ENCODE assay signal across 27 cellular contexts in the genomic region with DNA sequence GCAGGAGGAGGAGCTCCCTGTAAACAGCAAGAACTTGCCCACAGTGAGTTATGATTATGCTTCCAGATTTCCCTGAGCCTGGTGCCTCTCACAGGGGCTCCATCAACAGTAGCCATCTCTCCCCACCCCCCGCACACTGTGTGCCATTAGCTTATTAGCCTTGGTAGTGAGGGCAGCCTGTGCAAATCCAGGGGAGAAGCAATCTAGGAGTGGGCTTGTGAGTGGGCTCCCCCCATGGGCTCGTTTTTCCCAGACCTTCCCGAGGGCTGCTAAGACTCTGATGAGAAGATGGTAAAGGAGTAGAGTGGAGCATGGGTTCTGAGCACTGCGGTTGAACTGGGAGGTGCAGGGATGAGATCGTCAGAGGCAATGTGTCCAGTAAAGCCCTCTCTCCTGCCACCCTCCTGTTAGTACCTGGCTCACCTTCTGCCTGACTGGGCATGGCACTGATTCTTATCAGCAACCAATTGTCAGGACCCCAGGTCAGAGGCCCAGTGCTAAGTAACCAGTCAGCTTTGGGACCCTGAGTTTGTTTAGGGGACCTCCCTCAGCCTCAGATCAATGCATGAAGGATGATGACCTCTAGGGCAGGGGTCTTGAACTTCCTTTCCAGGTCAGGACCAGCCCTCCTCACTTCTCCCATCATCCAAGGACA.
"Had no signal": no experiment of that assay in that cellular context is flagged by ENCODE, and none has a peak within 500 bp of the region (broad histone marks: within the 10 kb centered on the region; RNA-seq: fewer than 3 reads in every experiment).

No MANE protein-coding gene starts in this region.

- H3K36me3 Mint-ChIP-seq: activated naive CD8-positive, alpha-beta T cell; natural killer cell; neural progenitor cell; stimulated activated effector memory CD8-positive, alpha-beta T cell treated with anti-CD3 and anti-CD28 coated beads, Interleukin-12 subunit alpha, Interleukin-12 subunit beta, amount 100 ng/mL, for 72 hours had no signal

- H3K9ac ChIP-seq: neural progenitor cell had no signal

- H3K9me3 ChIP-seq: colonic mucosa, gastroesophageal sphincter, sigmoid colon, thyroid gland, upper lobe of right lung had no signal

- H3K4me3 Mint-ChIP-seq: activated B cell treated with CpG ODN at 0.5 μM for 24 hours; activated CD8-positive, alpha-beta T cell treated with anti-CD3 and anti-CD28 coated beads for 36 hours; activated naive CD8-positive, alpha-beta T cell; natural killer cell; neural progenitor cell; stimulated activated effector memory CD8-positive, alpha-beta T cell treated with anti-CD3 and anti-CD28 coated beads, Interleukin-12 subunit alpha, Interleukin-12 subunit beta, amount 100 ng/mL, for 72 hours; stimulated activated naive CD8-positive, alpha-beta T cell treated with anti-CD3 and anti-CD28 coated beads, Interleukin-15, Interleukin-2, amounts not matched to agents 100 ng/mL and 50 ng/mL, for 24 hours; T-helper 2 cell treated with Interferon-gamma antibody and Interleukin-4, amounts not matched to agents 5 μg/mL and 100 μg/mL, for 36 hours had no signal

- H3K27me3 ChIP-seq: colonic mucosa, gastroesophageal sphincter, neural progenitor cell, sigmoid colon, thyroid gland, upper lobe of right lung had no signal

- DNase-seq: activated B cell treated with CpG ODN at 0.5 μM for 24 hours; activated CD4-positive, alpha-beta T cell treated with anti-CD3 and anti-CD28 coated beads, Interleukin-2, amount 50 U/mL, for 1 hour; activated CD8-positive, alpha-beta T cell treated with anti-CD3 and anti-CD28 coated beads for 36 hours; activated naive CD4-positive, alpha-beta T cell treated with Interleukin-2 at 50 U/mL for 16 hours; anterior cingulate cortex; cerebellar nuclear complex; colonic mucosa; effector memory CD4-positive, alpha-beta T cell; erythroblast; hippocampal formation; kidney; mesendoderm; natural killer cell; small intestine; stimulated activated CD4-positive, alpha-beta T cell treated with anti-CD3 and anti-CD28 coated beads, Interleukin-4, amount 100 ng/mL, for 24 hours; T-helper 1 cell; thyroid gland; upper lobe of right lung had no signal

- ATAC-seq: activated CD8-positive, alpha-beta T cell treated with anti-CD3 and anti-CD28 coated beads for 36 hours; natural killer cell; stimulated activated effector memory CD8-positive, alpha-beta T cell treated with anti-CD3 and anti-CD28 coated beads, Interleukin-12 subunit alpha, Interleukin-12 subunit beta, amount 100 ng/mL, for 72 hours; upper lobe of right lung had no signal

- H3K4me3 ChIP-seq: colonic mucosa, gastroesophageal sphincter, lung, neural progenitor cell, sigmoid colon, thyroid gland, upper lobe of right lung had no signal

- H3K36me3 ChIP-seq: colonic mucosa, gastroesophageal sphincter, neural progenitor cell, sigmoid colon, thyroid gland, upper lobe of right lung had no signal

- H3K9me3 Mint-ChIP-seq: activated B cell treated with CpG ODN at 0.5 μM for 24 hours; activated CD8-positive, alpha-beta T cell treated with anti-CD3 and anti-CD28 coated beads for 36 hours; activated T-helper 2 cell treated with anti-CD3 and anti-CD28 coated beads, Interferon-gamma antibody, Interleukin-2, Interleukin-4, amounts not matched to agents 10 μg/mL and 5 μg/mL and 100 μg/mL, durations not matched to agents 14 hours and 24 hours and 36 hours; natural killer cell; neural progenitor cell; stimulated activated effector memory CD8-positive, alpha-beta T cell treated with anti-CD3 and anti-CD28 coated beads, Interleukin-12 subunit alpha, Interleukin-12 subunit beta, amount 100 ng/mL, for 72 hours; stimulated activated naive CD8-positive, alpha-beta T cell treated with anti-CD3 and anti-CD28 coated beads, Interleukin-15, Interleukin-2, amounts not matched to agents 100 ng/mL and 50 ng/mL, for 24 hours; T-helper 2 cell treated with Interferon-gamma antibody and Interleukin-4, amounts not matched to agents 5 μg/mL and 100 μg/mL, for 36 hours had no signal

- H3K27ac ChIP-seq: colonic mucosa, neural progenitor cell, thyroid gland, upper lobe of right lung had no signal

- H3K27ac Mint-ChIP-seq: activated B cell treated with CpG ODN at 0.5 μM for 24 hours; activated CD8-positive, alpha-beta T cell treated with anti-CD3 and anti-CD28 coated beads for 36 hours; activated naive CD8-positive, alpha-beta T cell; activated T-helper 2 cell treated with anti-CD3 and anti-CD28 coated beads, Interferon-gamma antibody, Interleukin-2, Interleukin-4, amounts not matched to agents 10 μg/mL and 5 μg/mL and 100 μg/mL, durations not matched to agents 14 hours and 24 hours and 36 hours; natural killer cell; neural progenitor cell; stimulated activated effector memory CD8-positive, alpha-beta T cell treated with anti-CD3 and anti-CD28 coated beads, Interleukin-12 subunit alpha, Interleukin-12 subunit beta, amount 100 ng/mL, for 72 hours; stimulated activated naive CD8-positive, alpha-beta T cell treated with anti-CD3 and anti-CD28 coated beads, Interleukin-15, Interleukin-2, amounts not matched to agents 100 ng/mL and 50 ng/mL, for 24 hours; T-helper 2 cell treated with Interferon-gamma antibody and Interleukin-4, amounts not matched to agents 5 μg/mL and 100 μg/mL, for 36 hours had no signal

- H3K4me1 ChIP-seq: colonic mucosa, thyroid gland had no signal

- H3K27me3 Mint-ChIP-seq: activated CD8-positive, alpha-beta T cell treated with anti-CD3 and anti-CD28 coated beads for 36 hours; activated naive CD8-positive, alpha-beta T cell; stimulated activated naive CD8-positive, alpha-beta T cell treated with anti-CD3 and anti-CD28 coated beads, Interleukin-15, Interleukin-2, amounts not matched to agents 100 ng/mL and 50 ng/mL, for 24 hours had no signal
